ENCODE assay signal across 23 cellular contexts in the genomic region with DNA sequence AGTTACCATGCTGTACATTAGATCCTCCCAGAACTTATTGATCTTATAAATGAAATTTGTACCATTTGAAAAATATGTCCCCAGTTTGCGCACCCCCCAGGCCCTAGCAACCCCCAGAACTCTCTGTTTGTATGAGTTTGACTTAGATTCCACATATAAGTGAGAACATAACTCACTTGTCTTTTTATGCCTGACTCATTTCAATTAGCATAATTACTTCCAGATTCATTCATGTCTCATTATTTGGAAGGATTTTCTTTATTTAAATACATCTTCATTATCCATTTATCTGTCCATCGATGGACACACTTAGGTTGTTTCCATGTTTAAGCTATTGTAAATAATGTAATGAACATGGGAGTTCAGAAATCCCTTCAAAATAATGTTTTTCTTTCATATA.
DNase-seq lines count a peak whose midpoint lies in the region; ATAC-seq, FAIRE-seq and TF ChIP-seq lines count a peak whose summit lies in the region.
"Had no signal": no experiment of that assay in that cellular context is flagged by ENCODE, and none has a peak within 500 bp of the region (broad histone marks: within the 10 kb centered on the region; RNA-seq: fewer than 3 reads in every experiment).

No MANE protein-coding gene starts in this region.

- no peak for TF ChIP-seq CTCF in AG10803 (conservative IDR thresholded peaks at IDR 0.05; ENCODE audit: low read length)
- no peak for TF ChIP-seq CTCF in fibroblast of mammary gland (conservative IDR thresholded peaks at IDR 0.05; ENCODE audit: control insufficient read depth, insufficient read depth, low read depth, low read length)
- TF ChIP-seq CTCF in type B pancreatic cell (conservative IDR thresholded peaks at IDR 0.05), result no peak

- no peaks in the 10 kb centered on the region for H3K27me3 ChIP-seq in GM23248 (replicated peaks; ENCODE audit: insufficient read depth)
- H3K27me3 ChIP-seq: BLaER1 had no signal

- no peaks in the 10 kb centered on the region for H3K4me1 ChIP-seq in GM23248 (ENCODE audit: insufficient read depth)
- H3K4me1 ChIP-seq: A549, BLaER1, Caco-2 had no signal

- in situ Hi-C loops in GM23248 (cut with MboI), result no loop called here

- no peaks in the 10 kb centered on the region for H3K36me3 Mint-ChIP-seq in type B pancreatic cell
- H3K36me3 Mint-ChIP-seq: CD4-positive, CD25-positive, alpha-beta regulatory T cell; CD8-positive, alpha-beta T cell had no signal

- H3K79me2 ChIP-seq in GM23248 (ENCODE audit: insufficient read depth), result no peaks in the 10 kb centered on the region

- H2AFZ ChIP-seq in GM23248, result no peak overlapping the region

- TF ChIP-seq POLR2A in GM12891 (IDR thresholded peaks at IDR 0.05; ENCODE audit: low read depth, low read length), result no peak

- no peak for FAIRE-seq in GM12891 (lab: Jason Lieb, UNC)
- FAIRE-seq: A549, G401.6, GM12878, GM18507, H1 had no signal

- DNase-seq in AG10803 (ENCODE audit: low read depth) (peak; percentile 24), GM23248 (peak; percentile 2), fibroblast of mammary gland (ENCODE audit: low read depth) (peak; percentile 0), type B pancreatic cell (ENCODE audit: extremely low spot score, unreplicated experiment) (no peak), GM12891 (ENCODE audit: insufficient read length, low spot score) (no peak)
- DNase-seq: 8988T; Caco-2; CD4-positive, CD25-positive, alpha-beta regulatory T cell; CD8-positive, alpha-beta T cell; DMS53; DMS79 treated with DMSO at 0.1 percent for 48 hours; H7; HCEC 1CT had no signal

- H3K4me3 ChIP-seq in AG10803 (ENCODE audit: low read length) (no peak overlapping the region), GM23248 (no peak overlapping the region), fibroblast of mammary gland (ENCODE audit: control insufficient read depth, low read depth, low read length) (no peak overlapping the region)
- H3K4me3 ChIP-seq: A549, BLaER1, GM12878 had no signal

- H3K9me3 Mint-ChIP-seq in type B pancreatic cell, result no peaks in the 10 kb centered on the region

- no peaks in the 10 kb centered on the region for H4K20me1 ChIP-seq in GM23248 (ENCODE audit: insufficient read depth)
- H4K20me1 ChIP-seq: BLaER1 had no signal

- H3F3A ChIP-seq in GM23248 (ENCODE audit: insufficient read depth), result no peaks in the 10 kb centered on the region

- H3K27me3 Mint-ChIP-seq in type B pancreatic cell, result no peaks in the 10 kb centered on the region
- H3K27me3 Mint-ChIP-seq: B cell; CD4-positive, CD25-positive, alpha-beta regulatory T cell had no signal

- peak; percentile 61 for ATAC-seq in SK-N-SH treated with all-trans-retinoic acid at 6 μM for 48 hours
- ATAC-seq in HG03442 (IDR thresholded peaks at IDR 0.05; ENCODE audit: unreplicated experiment), result no peak
- ATAC-seq: A549; CD8-positive, alpha-beta T cell; GM12878 had no signal

- no peak overlapping the region for H3K27ac ChIP-seq in GM23248
- H3K27ac ChIP-seq: A549, BLaER1, C4-2B had no signal

- H3K9me2 ChIP-seq in GM23248 (ENCODE audit: insufficient read depth), result no peaks in the 10 kb centered on the region

- H3K36me3 ChIP-seq in GM23248 (ENCODE audit: low read depth), result no peaks in the 10 kb centered on the region
- H3K36me3 ChIP-seq: BLaER1 had no signal

- no peak overlapping the region for H3K4me2 ChIP-seq in GM23248 (ENCODE audit: unreplicated experiment)
- H3K4me2 ChIP-seq: A549, BLaER1 had no signal

- no peaks in the 10 kb centered on the region for H3K4me1 Mint-ChIP-seq in type B pancreatic cell (ENCODE audit: unreplicated experiment)
- H3K4me1 Mint-ChIP-seq: B cell; CD4-positive, CD25-positive, alpha-beta regulatory T cell had no signal

- WGBS in GM23248 (ENCODE audit: low coverage in 1 of 2, low lambda C conversion rate in 2 of 2, missing lambda C conversion rate in 2 of 2), 2 experiments, result 27 to 33% methylated on average over 2 of the region's 2 CpGs

- no peak overlapping the region for H3K9ac ChIP-seq in GM23248
- H3K9ac ChIP-seq: BLaER1 had no signal

- no peak overlapping the region for H3K27ac Mint-ChIP-seq in type B pancreatic cell
- H3K27ac Mint-ChIP-seq: B cell; CD4-positive, CD25-positive, alpha-beta regulatory T cell; CD8-positive, alpha-beta T cell had no signal

- H3K4me3 Mint-ChIP-seq in type B pancreatic cell, result no peak overlapping the region
- H3K4me3 Mint-ChIP-seq: B cell; CD8-positive, alpha-beta T cell had no signal

- no peaks in the 10 kb centered on the region for H3K9me3 ChIP-seq in GM23248 (ENCODE audit: low read depth)
- H3K9me3 ChIP-seq: A549, BLaER1, Caco-2 had no signal

TF ChIP-seq in SK-N-SH treated with all-trans-retinoic acid at 6 μM for 48 hours, 23 proteins besides CTCF, POLR2A, EP300 and RAD21:
- 0 out of 2 replicates have a peak, but pooled peaks have one; percentile 6 for TF ChIP-seq TOX (CRISPR knock-in tag; IDR thresholded peaks at IDR 0.05; ENCODE audit: borderline replicate concordance)
- TF ChIP-seq OSR1 (CRISPR knock-in tag; IDR thresholded peaks at IDR 0.05), result no peak
- peak; percentile 88; the same call in 1 of the 2 replicates for TF ChIP-seq ZC3H10 (CRISPR knock-in tag; IDR thresholded peaks at IDR 0.05)
- no peak for TF ChIP-seq BACH2 (CRISPR knock-in tag; IDR thresholded peaks at IDR 0.05; ENCODE audit: borderline replicate concordance)

TF ChIP-seq in GM12891, 5 proteins besides CTCF, POLR2A, EP300 and RAD21:
- TF ChIP-seq POLR2AphosphoS5 (IDR thresholded peaks at IDR 0.05; ENCODE audit: low read depth, low read length), result no peak
- TF ChIP-seq SPI1 (IDR thresholded peaks at IDR 0.05; ENCODE audit: low read depth, low read length), result no peak
- TF ChIP-seq POU2F2 (IDR thresholded peaks at IDR 0.05; ENCODE audit: low read depth, low read length), result no peak
- TF ChIP-seq TAF1 (IDR thresholded peaks at IDR 0.05; ENCODE audit: low read depth, low read length), result no peak
- TF ChIP-seq PAX5 (IDR thresholded peaks at IDR 0.05; ENCODE audit: insufficient read depth, low read length, severe bottlenecking), result no peak

Comparison
In these comparisons a context has a peak if more than half of its experiments do, and no peak if none do; other contexts are left out.
1. DNase-seq: peak in AG10803 (single experiment), GM23248 (single experiment) and fibroblast of mammary gland (single experiment); none in type B pancreatic cell (single experiment) and GM12891 (single experiment).